ENCODE assay signal across 25 cellular contexts in the genomic region with DNA sequence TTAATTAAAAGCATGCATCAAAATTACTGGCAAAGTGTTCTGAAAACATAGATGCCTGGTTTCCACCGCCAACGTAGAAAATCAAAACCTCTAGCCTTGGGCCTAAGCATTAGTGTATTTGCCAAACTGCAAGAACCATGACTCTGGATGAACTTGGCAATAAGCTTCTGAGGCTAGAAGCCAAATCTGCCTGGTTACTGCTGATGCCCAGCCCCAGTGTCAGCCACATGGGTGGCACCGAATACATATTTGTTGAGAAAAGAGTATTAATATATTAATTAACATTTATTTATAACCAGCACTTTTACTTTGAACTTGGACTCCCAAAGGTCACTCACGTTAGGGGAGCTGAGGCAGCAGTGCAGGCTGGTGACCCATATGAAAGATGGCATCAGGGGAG.
"Had no signal": no experiment of that assay in that cellular context is flagged by ENCODE, and none has a peak within 500 bp of the region (broad histone marks: within the 10 kb centered on the region; RNA-seq: fewer than 3 reads in every experiment).

No MANE protein-coding gene starts in this region.

- H3K36me3 Mint-ChIP-seq: memory B cell; natural killer cell treated with Interleukin-12 subunit alpha and Interleukin-12 subunit beta and Interleukin-15 and Interleukin-18, amount 100 ng/mL, for 72 hours; stimulated activated effector memory CD8-positive, alpha-beta T cell treated with anti-CD3 and anti-CD28 coated beads, Interleukin-12 subunit alpha, Interleukin-12 subunit beta, amount 100 ng/mL, for 72 hours; type B pancreatic cell had no signal

- H3K9me3 ChIP-seq: left ventricle myocardium inferior, mucosa of descending colon, pancreas, prostate gland, sigmoid colon, spleen, suprapubic skin, thoracic aorta, tibial nerve, uterus had no signal

- H3K27ac Mint-ChIP-seq: memory B cell; naive thymus-derived CD4-positive, alpha-beta T cell; natural killer cell treated with Interleukin-12 subunit alpha and Interleukin-12 subunit beta and Interleukin-15 and Interleukin-18, amount 100 ng/mL, for 72 hours; stimulated activated effector memory CD8-positive, alpha-beta T cell treated with anti-CD3 and anti-CD28 coated beads, Interleukin-12 subunit alpha, Interleukin-12 subunit beta, amount 100 ng/mL, for 72 hours; stimulated activated naive CD8-positive, alpha-beta T cell treated with anti-CD3 and anti-CD28 coated beads, Interleukin-15, Interleukin-2, amounts not matched to agents 100 ng/mL and 50 ng/mL, for 24 hours; type B pancreatic cell had no signal

- DNase-seq: islet precursor cell; left ventricle myocardium inferior; midbrain; mucosa of descending colon; naive thymus-derived CD4-positive, alpha-beta T cell; pancreas; posterior cingulate gyrus; retina; right cardiac atrium; sigmoid colon; small intestine; spleen; stimulated activated CD4-positive, alpha-beta T cell treated with anti-CD3 and anti-CD28 coated beads, Interleukin-4, amount 100 ng/mL, for 24 hours; stimulated activated naive CD4-positive, alpha-beta T cell; uterus had no signal

- H3K27ac ChIP-seq: left ventricle myocardium inferior, pancreas, prostate gland, sigmoid colon, spleen, suprapubic skin, thoracic aorta, tibial nerve, uterus had no signal

- H3K4me1 Mint-ChIP-seq: memory B cell; stimulated activated effector memory CD8-positive, alpha-beta T cell treated with anti-CD3 and anti-CD28 coated beads, Interleukin-12 subunit alpha, Interleukin-12 subunit beta, amount 100 ng/mL, for 72 hours had no signal

- H3K36me3 ChIP-seq: left ventricle myocardium inferior, pancreas, prostate gland, sigmoid colon, spleen, suprapubic skin, thoracic aorta, tibial nerve, uterus had no signal

- FAIRE-seq: pancreas, small intestine had no signal

- H3K9me3 Mint-ChIP-seq: memory B cell; natural killer cell treated with Interleukin-12 subunit alpha and Interleukin-12 subunit beta and Interleukin-15 and Interleukin-18, amount 100 ng/mL, for 72 hours; stimulated activated effector memory CD8-positive, alpha-beta T cell treated with anti-CD3 and anti-CD28 coated beads, Interleukin-12 subunit alpha, Interleukin-12 subunit beta, amount 100 ng/mL, for 72 hours; stimulated activated naive CD8-positive, alpha-beta T cell treated with anti-CD3 and anti-CD28 coated beads, Interleukin-15, Interleukin-2, amounts not matched to agents 100 ng/mL and 50 ng/mL, for 24 hours; type B pancreatic cell had no signal

- ATAC-seq: mucosa of descending colon; naive thymus-derived CD4-positive, alpha-beta T cell; natural killer cell treated with Interleukin-12 subunit alpha and Interleukin-12 subunit beta and Interleukin-15 and Interleukin-18, amount 100 ng/mL, for 72 hours; pancreas; right cardiac atrium; stimulated activated effector memory CD8-positive, alpha-beta T cell treated with anti-CD3 and anti-CD28 coated beads, Interleukin-12 subunit alpha, Interleukin-12 subunit beta, amount 100 ng/mL, for 72 hours had no signal

- H3K4me1 ChIP-seq: left ventricle myocardium inferior, pancreas, prostate gland, sigmoid colon, spleen, suprapubic skin, tibial nerve, uterus had no signal

- H3K4me3 ChIP-seq: left ventricle myocardium inferior, lung, mucosa of descending colon, pancreas, prostate gland, sigmoid colon, spleen, suprapubic skin, thoracic aorta, tibial nerve, uterus had no signal

- H3K4me3 Mint-ChIP-seq: memory B cell; naive thymus-derived CD4-positive, alpha-beta T cell; natural killer cell treated with Interleukin-12 subunit alpha and Interleukin-12 subunit beta and Interleukin-15 and Interleukin-18, amount 100 ng/mL, for 72 hours; stimulated activated effector memory CD8-positive, alpha-beta T cell treated with anti-CD3 and anti-CD28 coated beads, Interleukin-12 subunit alpha, Interleukin-12 subunit beta, amount 100 ng/mL, for 72 hours; stimulated activated naive CD8-positive, alpha-beta T cell treated with anti-CD3 and anti-CD28 coated beads, Interleukin-15, Interleukin-2, amounts not matched to agents 100 ng/mL and 50 ng/mL, for 24 hours; type B pancreatic cell had no signal

- H3K27me3 ChIP-seq: sigmoid colon, spleen, suprapubic skin, tibial nerve, uterus had no signal
